ENCODE assay signal across 1 cellular context in the genomic region with DNA sequence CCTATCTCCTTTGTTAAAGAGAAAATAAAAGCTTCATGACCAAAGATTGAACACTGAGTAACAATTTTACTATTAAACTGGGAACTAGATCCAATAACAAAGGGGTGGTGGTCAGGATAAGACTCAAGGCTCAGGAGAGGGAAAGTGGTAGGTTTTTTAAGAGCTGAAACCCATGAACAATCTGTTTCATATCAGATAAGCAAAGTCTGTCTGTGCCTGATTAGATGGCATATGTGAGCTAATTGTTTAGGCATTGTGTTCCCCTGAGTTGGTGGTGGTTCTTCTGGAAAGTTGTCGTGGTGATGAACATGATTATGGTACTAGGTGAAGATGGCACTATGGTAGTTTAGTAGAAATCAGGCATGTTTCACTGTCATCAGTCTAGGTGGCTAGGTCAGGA.
A peak's percentile ranks its signal among the peaks of the same experiment; 100 is the strongest.
TF ChIP-seq lines count a peak whose summit lies in the region.

No MANE protein-coding gene starts in this region.

TF ChIP-seq in K562, 482 proteins besides CTCF, POLR2A, EP300 and RAD21 (continues in another document):
- TF ChIP-seq, protein P1, sequence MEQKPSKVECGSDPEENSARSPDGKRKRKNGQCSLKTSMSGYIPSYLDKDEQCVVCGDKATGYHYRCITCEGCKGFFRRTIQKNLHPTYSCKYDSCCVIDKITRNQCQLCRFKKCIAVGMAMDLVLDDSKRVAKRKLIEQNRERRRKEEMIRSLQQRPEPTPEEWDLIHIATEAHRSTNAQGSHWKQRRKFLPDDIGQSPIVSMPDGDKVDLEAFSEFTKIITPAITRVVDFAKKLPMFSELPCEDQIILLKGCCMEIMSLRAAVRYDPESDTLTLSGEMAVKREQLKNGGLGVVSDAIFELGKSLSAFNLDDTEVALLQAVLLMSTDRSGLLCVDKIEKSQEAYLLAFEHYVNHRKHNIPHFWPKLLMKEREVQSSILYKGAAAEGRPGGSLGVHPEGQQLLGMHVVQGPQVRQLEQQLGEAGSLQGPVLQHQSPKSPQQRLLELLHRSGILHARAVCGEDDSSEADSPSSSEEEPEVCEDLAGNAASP (IDR thresholded peaks at IDR 0.05): no peak
- TF ChIP-seq SOX6 (IDR thresholded peaks at IDR 0.05) (peak; percentile 95), ZKSCAN8 (CRISPR knock-in tag; IDR thresholded peaks at IDR 0.05) (no peak), CBFA2T2 (conservative IDR thresholded peaks at IDR 0.05) (peak; percentile 78), ZNF668 (CRISPR knock-in tag; IDR thresholded peaks at IDR 0.05) (no peak), CEBPG (CRISPR knock-in tag; IDR thresholded peaks at IDR 0.05) (no peak), CEBPG (tag; conservative IDR thresholded peaks at IDR 0.05 in 1 of 2, IDR thresholded peaks at IDR 0.05 in 1 of 2) (no peak), RBM15 (IDR thresholded peaks at IDR 0.05; ENCODE audit: insufficient read depth, low read length) (no peak), CBFA2T3 (IDR thresholded peaks at IDR 0.05) (peak; percentile 90), KHSRP (IDR thresholded peaks at IDR 0.05) (no peak), STAG1 (CRISPR knock-in tag; IDR thresholded peaks at IDR 0.05; ENCODE audit: borderline replicate concordance) (no peak), ZNF41 (CRISPR knock-in tag; conservative IDR thresholded peaks at IDR 0.05) (no peak), TCF7L2 (IDR thresholded peaks at IDR 0.05; ENCODE audit: low read depth, low read length) (no peak), PRMT5 (CRISPR knock-in tag; IDR thresholded peaks at IDR 0.05) (no peak), SNRNP70 (optimal IDR thresholded peaks at IDR 0.05; ENCODE audit: low read depth, low read length) (no peak), ZNF121 (CRISPR knock-in tag; conservative IDR thresholded peaks at IDR 0.05) (no peak), ZNF23 (CRISPR knock-in tag; IDR thresholded peaks at IDR 0.05) (no peak), ARID2 (IDR thresholded peaks at IDR 0.05) (no peak), ZNF384 (IDR thresholded peaks at IDR 0.05; ENCODE audit: low read depth, low read length) (no peak), FOSL1 (tag; conservative IDR thresholded peaks at IDR 0.05) (no peak), FOXA3 (CRISPR knock-in tag; conservative IDR thresholded peaks at IDR 0.05 in 1 of 2, IDR thresholded peaks at IDR 0.05 in 1 of 2) (no peak), U2AF1 (optimal IDR thresholded peaks at IDR 0.05; ENCODE audit: low read depth, low read length) (no peak), CBX2 (IDR thresholded peaks at IDR 0.05; ENCODE audit: insufficient read depth, low read length, poor library complexity, severe bottlenecking) (no peak), ZNF134 (CRISPR knock-in tag; conservative IDR thresholded peaks at IDR 0.05) (no peak), ESRRB (CRISPR knock-in tag; IDR thresholded peaks at IDR 0.05; ENCODE audit: borderline replicate concordance) (no peak), ZNF197 (CRISPR knock-in tag; IDR thresholded peaks at IDR 0.05; ENCODE audit: low read depth) (no peak), DNMT1 (IDR thresholded peaks at IDR 0.05) (no peak), ZNF124 (CRISPR knock-in tag; IDR thresholded peaks at IDR 0.05) (no peak), RBM17 (IDR thresholded peaks at IDR 0.05; ENCODE audit: borderline replicate concordance, low read depth, low read length) (no peak), TAF15 (IDR thresholded peaks at IDR 0.05; ENCODE audit: low read depth, low read length) (no peak), GABPB2 (CRISPR knock-in tag; conservative IDR thresholded peaks at IDR 0.05) (no peak), DACH1 (IDR thresholded peaks at IDR 0.05; ENCODE audit: partially characterized antibody) (no peak), ZBED1 (IDR thresholded peaks at IDR 0.05) (no peak), SRSF7 (optimal IDR thresholded peaks at IDR 0.05; ENCODE audit: low read depth, low read length) (no peak), TBL1XR1 (IDR thresholded peaks at IDR 0.05; ENCODE audit: low read length in 2 of 2) (no peak), HEY1 (CRISPR knock-in tag; IDR thresholded peaks at IDR 0.05; ENCODE audit: borderline replicate concordance) (no peak), ZNF431 (CRISPR knock-in tag; IDR thresholded peaks at IDR 0.05) (no peak), GTF2F1 (IDR thresholded peaks at IDR 0.05; ENCODE audit: low read depth, low read length) (no peak), STAT5B (CRISPR knock-in tag; IDR thresholded peaks at IDR 0.05) (no peak), NFXL1 (CRISPR knock-in tag; IDR thresholded peaks at IDR 0.05) (no peak), PYGO2 (tag; IDR thresholded peaks at IDR 0.05) (no peak), ZBTB1 (CRISPR knock-in tag; IDR thresholded peaks at IDR 0.05; ENCODE audit: borderline replicate concordance, low read depth) (no peak), TAF1 (IDR thresholded peaks at IDR 0.05; ENCODE audit: control insufficient read depth, extremely low read depth, insufficient read depth, low read length, severe bottlenecking) (no peak), JUNB (CRISPR knock-in tag; conservative IDR thresholded peaks at IDR 0.05) (no peak), ZFP30 (CRISPR knock-in tag; IDR thresholded peaks at IDR 0.05; ENCODE audit: borderline replicate concordance) (no peak), MTF1 (CRISPR knock-in tag; IDR thresholded peaks at IDR 0.05; ENCODE audit: borderline replicate concordance) (no peak), SMAD2 (IDR thresholded peaks at IDR 0.05; ENCODE audit: low read depth, low read length) (no peak), RUNX1 (IDR thresholded peaks at IDR 0.05; ENCODE audit: low read depth) (no peak), ZZZ3 (IDR thresholded peaks at IDR 0.05) (no peak), DPF2 (IDR thresholded peaks at IDR 0.05) (peak; percentile 79), ESRRA (IDR thresholded peaks at IDR 0.05; ENCODE audit: borderline replicate concordance, low read depth) (no peak), TSC22D4 (tag; IDR thresholded peaks at IDR 0.05) (no peak), NFE2L1 (tag; IDR thresholded peaks at IDR 0.05; ENCODE audit: borderline replicate concordance, low read depth) (no peak), ZNF583 (CRISPR knock-in tag; IDR thresholded peaks at IDR 0.05) (no peak), NCOR1 (IDR thresholded peaks at IDR 0.05) (peak; percentile 66), ZNF146 (CRISPR knock-in tag; IDR thresholded peaks at IDR 0.05; ENCODE audit: unreplicated experiment) (no peak), NCOA4 (IDR thresholded peaks at IDR 0.05; ENCODE audit: partially characterized antibody) (no peak), POLR2AphosphoS5 (IDR thresholded peaks at IDR 0.05; ENCODE audit: control insufficient read depth, insufficient read depth, low read depth, low read length) (no peak), BHLHE40 (IDR thresholded peaks at IDR 0.05; ENCODE audit: low read length) (no peak)
- TF ChIP-seq, protein P2, sequence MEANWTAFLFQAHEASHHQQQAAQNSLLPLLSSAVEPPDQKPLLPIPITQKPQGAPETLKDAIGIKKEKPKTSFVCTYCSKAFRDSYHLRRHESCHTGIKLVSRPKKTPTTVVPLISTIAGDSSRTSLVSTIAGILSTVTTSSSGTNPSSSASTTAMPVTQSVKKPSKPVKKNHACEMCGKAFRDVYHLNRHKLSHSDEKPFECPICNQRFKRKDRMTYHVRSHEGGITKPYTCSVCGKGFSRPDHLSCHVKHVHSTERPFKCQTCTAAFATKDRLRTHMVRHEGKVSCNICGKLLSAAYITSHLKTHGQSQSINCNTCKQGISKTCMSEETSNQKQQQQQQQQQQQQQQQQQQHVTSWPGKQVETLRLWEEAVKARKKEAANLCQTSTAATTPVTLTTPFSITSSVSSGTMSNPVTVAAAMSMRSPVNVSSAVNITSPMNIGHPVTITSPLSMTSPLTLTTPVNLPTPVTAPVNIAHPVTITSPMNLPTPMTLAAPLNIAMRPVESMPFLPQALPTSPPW (CRISPR knock-in tag; IDR thresholded peaks at IDR 0.05): no peak
- TF ChIP-seq, protein P3, sequence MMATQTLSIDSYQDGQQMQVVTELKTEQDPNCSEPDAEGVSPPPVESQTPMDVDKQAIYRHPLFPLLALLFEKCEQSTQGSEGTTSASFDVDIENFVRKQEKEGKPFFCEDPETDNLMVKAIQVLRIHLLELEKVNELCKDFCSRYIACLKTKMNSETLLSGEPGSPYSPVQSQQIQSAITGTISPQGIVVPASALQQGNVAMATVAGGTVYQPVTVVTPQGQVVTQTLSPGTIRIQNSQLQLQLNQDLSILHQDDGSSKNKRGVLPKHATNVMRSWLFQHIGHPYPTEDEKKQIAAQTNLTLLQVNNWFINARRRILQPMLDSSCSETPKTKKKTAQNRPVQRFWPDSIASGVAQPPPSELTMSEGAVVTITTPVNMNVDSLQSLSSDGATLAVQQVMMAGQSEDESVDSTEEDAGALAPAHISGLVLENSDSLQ (IDR thresholded peaks at IDR 0.05): no peak
- TF ChIP-seq, protein P4, sequence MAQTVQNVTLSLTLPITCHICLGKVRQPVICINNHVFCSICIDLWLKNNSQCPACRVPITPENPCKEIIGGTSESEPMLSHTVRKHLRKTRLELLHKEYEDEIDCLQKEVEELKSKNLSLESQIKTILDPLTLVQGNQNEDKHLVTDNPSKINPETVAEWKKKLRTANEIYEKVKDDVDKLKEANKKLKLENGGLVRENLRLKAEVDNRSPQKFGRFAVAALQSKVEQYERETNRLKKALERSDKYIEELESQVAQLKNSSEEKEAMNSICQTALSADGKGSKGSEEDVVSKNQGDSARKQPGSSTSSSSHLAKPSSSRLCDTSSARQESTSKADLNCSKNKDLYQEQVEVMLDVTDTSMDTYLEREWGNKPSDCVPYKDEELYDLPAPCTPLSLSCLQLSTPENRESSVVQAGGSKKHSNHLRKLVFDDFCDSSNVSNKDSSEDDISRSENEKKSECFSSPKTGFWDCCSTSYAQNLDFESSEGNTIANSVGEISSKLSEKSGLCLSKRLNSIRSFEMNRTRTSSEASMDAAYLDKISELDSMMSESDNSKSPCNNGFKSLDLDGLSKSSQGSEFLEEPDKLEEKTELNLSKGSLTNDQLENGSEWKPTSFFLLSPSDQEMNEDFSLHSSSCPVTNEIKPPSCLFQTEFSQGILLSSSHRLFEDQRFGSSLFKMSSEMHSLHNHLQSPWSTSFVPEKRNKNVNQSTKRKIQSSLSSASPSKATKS (CRISPR knock-in tag; IDR thresholded peaks at IDR 0.05): no peak
- TF ChIP-seq, protein P5, sequence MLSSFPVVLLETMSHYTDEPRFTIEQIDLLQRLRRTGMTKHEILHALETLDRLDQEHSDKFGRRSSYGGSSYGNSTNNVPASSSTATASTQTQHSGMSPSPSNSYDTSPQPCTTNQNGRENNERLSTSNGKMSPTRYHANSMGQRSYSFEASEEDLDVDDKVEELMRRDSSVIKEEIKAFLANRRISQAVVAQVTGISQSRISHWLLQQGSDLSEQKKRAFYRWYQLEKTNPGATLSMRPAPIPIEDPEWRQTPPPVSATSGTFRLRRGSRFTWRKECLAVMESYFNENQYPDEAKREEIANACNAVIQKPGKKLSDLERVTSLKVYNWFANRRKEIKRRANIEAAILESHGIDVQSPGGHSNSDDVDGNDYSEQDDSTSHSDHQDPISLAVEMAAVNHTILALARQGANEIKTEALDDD (IDR thresholded peaks at IDR 0.05): peak; percentile 53; the same call in 1 of the 2 replicates
- TF ChIP-seq, protein P6, sequence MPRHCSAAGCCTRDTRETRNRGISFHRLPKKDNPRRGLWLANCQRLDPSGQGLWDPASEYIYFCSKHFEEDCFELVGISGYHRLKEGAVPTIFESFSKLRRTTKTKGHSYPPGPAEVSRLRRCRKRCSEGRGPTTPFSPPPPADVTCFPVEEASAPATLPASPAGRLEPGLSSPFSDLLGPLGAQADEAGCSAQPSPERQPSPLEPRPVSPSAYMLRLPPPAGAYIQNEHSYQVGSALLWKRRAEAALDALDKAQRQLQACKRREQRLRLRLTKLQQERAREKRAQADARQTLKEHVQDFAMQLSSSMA (CRISPR knock-in tag; IDR thresholded peaks at IDR 0.05): no peak
- TF ChIP-seq, protein P7, sequence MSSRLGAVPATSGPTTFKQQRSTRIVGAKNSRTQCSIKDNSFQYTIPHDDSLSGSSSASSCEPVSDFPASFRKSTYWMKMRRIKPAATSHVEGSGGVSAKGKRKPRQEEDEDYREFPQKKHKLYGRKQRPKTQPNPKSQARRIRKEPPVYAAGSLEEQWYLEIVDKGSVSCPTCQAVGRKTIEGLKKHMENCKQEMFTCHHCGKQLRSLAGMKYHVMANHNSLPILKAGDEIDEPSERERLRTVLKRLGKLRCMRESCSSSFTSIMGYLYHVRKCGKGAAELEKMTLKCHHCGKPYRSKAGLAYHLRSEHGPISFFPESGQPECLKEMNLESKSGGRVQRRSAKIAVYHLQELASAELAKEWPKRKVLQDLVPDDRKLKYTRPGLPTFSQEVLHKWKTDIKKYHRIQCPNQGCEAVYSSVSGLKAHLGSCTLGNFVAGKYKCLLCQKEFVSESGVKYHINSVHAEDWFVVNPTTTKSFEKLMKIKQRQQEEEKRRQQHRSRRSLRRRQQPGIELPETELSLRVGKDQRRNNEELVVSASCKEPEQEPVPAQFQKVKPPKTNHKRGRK (tag; IDR thresholded peaks at IDR 0.05): no peak
- TF ChIP-seq, protein P8, sequence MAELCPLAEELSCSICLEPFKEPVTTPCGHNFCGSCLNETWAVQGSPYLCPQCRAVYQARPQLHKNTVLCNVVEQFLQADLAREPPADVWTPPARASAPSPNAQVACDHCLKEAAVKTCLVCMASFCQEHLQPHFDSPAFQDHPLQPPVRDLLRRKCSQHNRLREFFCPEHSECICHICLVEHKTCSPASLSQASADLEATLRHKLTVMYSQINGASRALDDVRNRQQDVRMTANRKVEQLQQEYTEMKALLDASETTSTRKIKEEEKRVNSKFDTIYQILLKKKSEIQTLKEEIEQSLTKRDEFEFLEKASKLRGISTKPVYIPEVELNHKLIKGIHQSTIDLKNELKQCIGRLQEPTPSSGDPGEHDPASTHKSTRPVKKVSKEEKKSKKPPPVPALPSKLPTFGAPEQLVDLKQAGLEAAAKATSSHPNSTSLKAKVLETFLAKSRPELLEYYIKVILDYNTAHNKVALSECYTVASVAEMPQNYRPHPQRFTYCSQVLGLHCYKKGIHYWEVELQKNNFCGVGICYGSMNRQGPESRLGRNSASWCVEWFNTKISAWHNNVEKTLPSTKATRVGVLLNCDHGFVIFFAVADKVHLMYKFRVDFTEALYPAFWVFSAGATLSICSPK (IDR thresholded peaks at IDR 0.05; ENCODE audit: borderline replicate concordance): no peak
- TF ChIP-seq, protein P9, sequence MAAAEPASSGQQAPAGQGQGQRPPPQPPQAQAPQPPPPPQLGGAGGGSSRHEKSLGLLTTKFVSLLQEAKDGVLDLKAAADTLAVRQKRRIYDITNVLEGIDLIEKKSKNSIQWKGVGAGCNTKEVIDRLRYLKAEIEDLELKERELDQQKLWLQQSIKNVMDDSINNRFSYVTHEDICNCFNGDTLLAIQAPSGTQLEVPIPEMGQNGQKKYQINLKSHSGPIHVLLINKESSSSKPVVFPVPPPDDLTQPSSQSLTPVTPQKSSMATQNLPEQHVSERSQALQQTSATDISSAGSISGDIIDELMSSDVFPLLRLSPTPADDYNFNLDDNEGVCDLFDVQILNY (CRISPR knock-in tag; IDR thresholded peaks at IDR 0.05): no peak
- TF ChIP-seq, protein P10, sequence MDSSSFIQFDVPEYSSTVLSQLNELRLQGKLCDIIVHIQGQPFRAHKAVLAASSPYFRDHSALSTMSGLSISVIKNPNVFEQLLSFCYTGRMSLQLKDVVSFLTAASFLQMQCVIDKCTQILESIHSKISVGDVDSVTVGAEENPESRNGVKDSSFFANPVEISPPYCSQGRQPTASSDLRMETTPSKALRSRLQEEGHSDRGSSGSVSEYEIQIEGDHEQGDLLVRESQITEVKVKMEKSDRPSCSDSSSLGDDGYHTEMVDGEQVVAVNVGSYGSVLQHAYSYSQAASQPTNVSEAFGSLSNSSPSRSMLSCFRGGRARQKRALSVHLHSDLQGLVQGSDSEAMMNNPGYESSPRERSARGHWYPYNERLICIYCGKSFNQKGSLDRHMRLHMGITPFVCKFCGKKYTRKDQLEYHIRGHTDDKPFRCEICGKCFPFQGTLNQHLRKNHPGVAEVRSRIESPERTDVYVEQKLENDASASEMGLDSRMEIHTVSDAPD (CRISPR knock-in tag; IDR thresholded peaks at IDR 0.05): no peak
